ENCODE assay signal across 8 cellular contexts in the genomic region with DNA sequence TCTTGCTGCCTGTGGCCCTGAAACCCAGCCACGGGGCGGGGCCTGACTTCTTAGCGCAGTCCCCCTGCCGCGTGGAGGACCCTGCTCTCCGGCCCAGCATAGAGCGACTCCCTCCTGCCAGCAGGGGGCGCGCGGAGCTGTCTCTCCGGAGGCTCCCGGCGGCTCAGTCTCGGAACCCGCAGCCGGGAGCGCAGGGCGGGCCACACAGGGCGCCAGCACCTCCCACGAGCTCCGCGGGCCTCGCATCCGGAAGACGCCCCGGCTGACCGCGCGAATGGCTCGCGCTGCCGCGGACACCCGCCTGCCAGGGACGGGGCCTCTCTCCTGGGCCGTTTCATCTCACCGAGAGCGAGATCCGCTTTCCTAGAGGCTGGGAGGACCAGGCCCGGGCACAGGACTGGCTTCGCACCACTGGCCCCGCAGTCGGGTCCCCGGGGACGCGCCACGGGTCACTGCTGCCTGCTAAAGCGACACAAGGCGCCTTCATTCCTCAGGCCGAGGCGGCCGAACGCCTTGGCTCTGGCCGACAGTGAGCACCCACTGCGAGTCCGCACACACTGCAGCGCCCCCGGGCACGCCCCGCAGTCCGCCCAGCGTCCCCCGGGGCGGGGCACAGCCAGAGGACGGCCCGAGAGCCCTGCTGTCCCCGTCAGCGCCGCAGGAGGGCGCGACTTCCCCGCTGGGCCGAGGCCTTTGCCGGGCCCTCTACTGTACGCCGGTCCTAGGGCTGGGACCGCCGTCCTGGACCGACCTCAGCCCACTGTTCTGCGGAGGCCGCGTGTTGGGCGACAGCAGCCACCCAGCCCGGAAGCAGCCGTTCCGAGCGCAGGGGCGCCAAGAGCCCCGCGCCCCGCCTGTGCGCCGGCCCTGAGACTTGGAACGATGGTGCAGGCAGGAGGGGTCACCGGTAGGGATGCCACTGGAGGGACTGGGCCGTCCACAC. TPM values are rescaled to one million over a fixed set of nuclear protein-coding genes. Genes with fewer than 3 reads are reported as not detected.
A peak's percentile ranks its signal among the peaks of the same experiment; 100 is the strongest.
DNase-seq lines count a peak whose midpoint lies in the region; ATAC-seq, FAIRE-seq and TF ChIP-seq lines count a peak whose summit lies in the region.

No MANE protein-coding gene starts in this region.

- H3K27me3 ChIP-seq in right cardiac atrium (ENCODE audit: control insufficient read depth, insufficient read depth) (no peaks in the 10 kb centered on the region), uterus (no peaks in the 10 kb centered on the region)

- peaks cover 0 to 10% (median 6%) of the 10 kb centered on the region in 3 donors for H3K4me1 Mint-ChIP-seq in T-cell

- H3K4me3 ChIP-seq in right cardiac atrium (ENCODE audit: low read length) (peak overlapping the region; percentile 61), uterus (peak overlapping the region; percentile 40 to 57)

- ATAC-seq in HG02623 (IDR thresholded peaks at IDR 0.05; ENCODE audit: unreplicated experiment) = peak; percentile 91
- peak; percentile 90 to 94 (median 90) for ATAC-seq in T-cell (replicated peaks in 1 of 4)
- peak; percentile 97 to 98 for ATAC-seq in right cardiac atrium

- peaks cover 0 to 5% of the 10 kb centered on the region in 2 donors for H3K27me3 Mint-ChIP-seq in T-cell

- H3K36me3 Mint-ChIP-seq in T-cell = no peaks in the 10 kb centered on the region

- intact Hi-C loops in right cardiac atrium (cut with DNase I) = loop anchor here (2.0 to 5.0 kb wide), 4 partner anchors 75 to 125 kb away; no protein-coding TSS in a partner anchor
- intact Hi-C loops in uterus (cut with DNase I; ENCODE audit: low total_unique reads) = no loop called here

- CTCF ChIA-PET in T-cell (lab: Charles Lee) = interaction anchor here (0.5 to 1.9 kb wide), 18 partner anchors 11 to 884 kb away, joined by 3 to 24 read pairs (median 4); a partner anchor contains a TSS

- H3K27ac ChIP-seq in right cardiac atrium (ENCODE audit: low read length) = peak overlapping the region; percentile 38
- peak overlapping the region; percentile 71 to 88 for H3K27ac ChIP-seq in uterus

- H3K9me3 Mint-ChIP-seq in T-cell = no peaks in the 10 kb centered on the region

- H3K4me3 Mint-ChIP-seq in T-cell = peak overlapping the region; percentile 66 to 77 (median 70)

- peak; percentile 72 to 93 (median 90) for TF ChIP-seq CTCF in uterus (IDR thresholded peaks at IDR 0.05)

- TF ChIP-seq POLR2A in GM12892 (IDR thresholded peaks at IDR 0.05; ENCODE audit: low read depth, low read length) (no peak), uterus (IDR thresholded peaks at IDR 0.05) (peak in 1 of 2 donors; percentile 47)

- H3K4me1 ChIP-seq in right cardiac atrium (ENCODE audit: control insufficient read depth, insufficient read depth, low read length) (no peaks in the 10 kb centered on the region), uterus (no peaks in the 10 kb centered on the region)

- under 1% methylated on average over 96 of the region's 96 CpGs for WGBS in right cardiac atrium

- H3K9me3 ChIP-seq in right cardiac atrium (ENCODE audit: control insufficient read depth, low read length) (no peaks in the 10 kb centered on the region), uterus (no peaks in the 10 kb centered on the region)

- POLR2A ChIA-PET in T-cell (lab: Charles Lee) = interaction anchor here (0.5 to 0.6 kb wide), 2 partner anchors 76 to 435 kb away, joined by 3 read pairs; no protein-coding TSS in a partner anchor

- H3K36me3 ChIP-seq in uterus = no peaks in the 10 kb centered on the region

- DNase-seq in GM12892 (ENCODE audit: insufficient read length) (peak; percentile 88), NCI-H1092 (lab: John Stamatoyannopoulos, UW) (peak; percentile 78), T-cell (peak; percentile 71 to 94 (median 85)), amniotic stem cell (lab: John Stamatoyannopoulos, UW) (peak; percentile 86), right cardiac atrium (peak; percentile 94 to 97 (median 96)), putamen (ENCODE audit: low spot score) (peak; percentile 86), uterus (peak; percentile 83 to 86)

- FAIRE-seq in GM12892 (lab: Jason Lieb, UNC) = peak; percentile 78

- H3K27ac Mint-ChIP-seq in T-cell = peak overlapping the region; percentile 52 to 61

RNA-seq across cellular contexts. Expression of a gene that starts 39.0 kb away (rescaled TPM):
- polyA plus RNA-seq in GM12892 (2012; ENCODE audit: missing spikeins) = not detected
- total RNA-seq in T-cell = 1 to 10 TPM; 2.9 to 5.3 (median 4.4) TPM
- 1 to 10 TPM; 1.8 to 5.2 (median 2.9) TPM for total RNA-seq in right cardiac atrium
- 2.8 TPM for polyA plus RNA-seq in right cardiac atrium
- total RNA-seq in uterus = 10 to 100 TPM in 2 of 4 donors, 1 to 10 TPM in 2; 1.8 to 26.2 (median 9.6) TPM

RNA-seq across cellular contexts. Expression of a gene that starts 42.4 kb away (rescaled TPM):
- not detected for polyA plus RNA-seq in GM12892 (2012; ENCODE audit: missing spikeins)
- total RNA-seq in T-cell (not detected), right cardiac atrium (not detected), uterus (under 1 TPM in 1 of 4 donors, not detected in 3; 0.21 TPM)
- polyA plus RNA-seq in right cardiac atrium = 0.02 TPM

Comparison
In these comparisons a context has a peak if more than half of its experiments do, and no peak if none do; other contexts are left out.
1. Peak in every context shown above with its lines: DNase-seq, ATAC-seq, H3K4me3 ChIP-seq and H3K27ac ChIP-seq.